Comparison of ENCODE assay signal across 12 cellular contexts in genomic region chr18:46260016-46260878, GRCh38.
DNase-seq lines count a peak whose midpoint lies in the region; ATAC-seq, FAIRE-seq and TF ChIP-seq lines count a peak whose summit lies in the region.
"Had no signal": no experiment of that assay in that cellular context is flagged by ENCODE, and none has a peak within 500 bp of the region (broad histone marks: within the 10 kb centered on the region; RNA-seq: fewer than 3 reads in every experiment).

No MANE protein-coding gene starts in this region.

- H3K27me3 ChIP-seq in brain microvascular endothelial cell (replicated peaks), result no peaks in the 10 kb centered on the region
- H3K27me3 ChIP-seq: BLaER1, vagina had no signal

- no peaks in the 10 kb centered on the region for H3K9me3 Mint-ChIP-seq in natural killer cell
- no peaks in the 10 kb centered on the region for H3K9me3 Mint-ChIP-seq in natural killer cell treated with Interleukin-12 subunit alpha and Interleukin-12 subunit beta and Interleukin-15 and Interleukin-18, amount 100 ng/mL, for 72 hours

- H3K4me1 Mint-ChIP-seq in natural killer cell, result peaks cover 42 to 53% of the 10 kb centered on the region in 2 donors
- peaks cover 22 to 32% of the 10 kb centered on the region in 2 donors for H3K4me1 Mint-ChIP-seq in natural killer cell treated with Interleukin-12 subunit alpha and Interleukin-12 subunit beta and Interleukin-15 and Interleukin-18, amount 100 ng/mL, for 72 hours (ENCODE audit: low read depth in 2 of 2)

- no peaks in the 10 kb centered on the region for H3K27me3 Mint-ChIP-seq in natural killer cell (ENCODE audit: low read depth in 2 of 2)
- no peaks in the 10 kb centered on the region for H3K27me3 Mint-ChIP-seq in natural killer cell treated with Interleukin-12 subunit alpha and Interleukin-12 subunit beta and Interleukin-15 and Interleukin-18, amount 100 ng/mL, for 72 hours

- H3K36me3 ChIP-seq in brain microvascular endothelial cell (replicated peaks), result no peaks in the 10 kb centered on the region

- no peak for FAIRE-seq in GM12892 (lab: Jason Lieb, UNC)

- H3K27ac Mint-ChIP-seq in natural killer cell, result peak overlapping the region; percentile 10 to 27
- peak overlapping the region in 1 of 2 donors; percentile 4 for H3K27ac Mint-ChIP-seq in natural killer cell treated with Interleukin-12 subunit alpha and Interleukin-12 subunit beta and Interleukin-15 and Interleukin-18, amount 100 ng/mL, for 72 hours

- intact Hi-C loops in natural killer cell (cut with micrococcal nuclease), result no loop called here

- H3K4me3 ChIP-seq in brain microvascular endothelial cell (ENCODE audit: low read depth, low read length), result no peak overlapping the region
- H3K4me3 ChIP-seq: BLaER1, vagina had no signal

- H3K27ac ChIP-seq in brain microvascular endothelial cell, result peak overlapping the region; percentile 62
- H3K27ac ChIP-seq: BLaER1, vagina had no signal

- ATAC-seq in natural killer cell (no peak), HG03521 (IDR thresholded peaks at IDR 0.05; ENCODE audit: unreplicated experiment) (no peak), GM19395 (IDR thresholded peaks at IDR 0.05; ENCODE audit: unreplicated experiment) (no peak)
- ATAC-seq in natural killer cell treated with Interleukin-12 subunit alpha and Interleukin-12 subunit beta and Interleukin-15 and Interleukin-18, amount 100 ng/mL, for 72 hours, result no peak

- H3K4me3 Mint-ChIP-seq in natural killer cell, result no peak overlapping the region
- H3K4me3 Mint-ChIP-seq in natural killer cell treated with Interleukin-12 subunit alpha and Interleukin-12 subunit beta and Interleukin-15 and Interleukin-18, amount 100 ng/mL, for 72 hours, result no peak overlapping the region

- TF ChIP-seq POLR2A in GM12892 (IDR thresholded peaks at IDR 0.05; ENCODE audit: low read depth, low read length), result no peak

- no peak for TF ChIP-seq CTCF in natural killer cell (IDR thresholded peaks at IDR 0.05)
- TF ChIP-seq CTCF in brain microvascular endothelial cell (IDR thresholded peaks at IDR 0.05; ENCODE audit: low read depth, low read length, missing control alignments), result no peak

- in situ Hi-C loops in brain microvascular endothelial cell (cut with HindIII; ENCODE audit: low pct_ligation_motif_present, low sequenced_read_pairs), result no loop called here

- H3K36me3 Mint-ChIP-seq in natural killer cell, result peaks cover 14% of the 10 kb centered on the region
- peaks cover 23% of the 10 kb centered on the region for H3K36me3 Mint-ChIP-seq in natural killer cell treated with Interleukin-12 subunit alpha and Interleukin-12 subunit beta and Interleukin-15 and Interleukin-18, amount 100 ng/mL, for 72 hours

- DNase-seq in natural killer cell (no peak), brain microvascular endothelial cell (peak; percentile 47), kidney tubule cell (ENCODE audit: low spot score) (peak; percentile 97), GM12892 (ENCODE audit: insufficient read length) (no peak), NCI-H2171 (lab: John Stamatoyannopoulos, UW) (no peak)
- DNase-seq in natural killer cell treated with Interleukin-12 subunit alpha and Interleukin-12 subunit beta and Interleukin-15 and Interleukin-18, amount 100 ng/mL, for 72 hours (ENCODE audit: low spot score), result no peak
- DNase-seq: amniotic stem cell, NCI-H1436 had no signal

Comparison
In these comparisons a context has a peak if more than half of its experiments do, and no peak if none do; other contexts are left out.
1. DNase-seq: peak in brain microvascular endothelial cell (single experiment) and kidney tubule cell (single experiment); none in natural killer cell (single experiment), natural killer cell treated with Interleukin-12 subunit alpha and Interleukin-12 subunit beta and Interleukin-15 and Interleukin-18, amount 100 ng/mL, for 72 hours (single experiment), GM12892 (single experiment) and NCI-H2171 (single experiment).